ENCODE assay signal across 15 cellular contexts in the genomic region with DNA sequence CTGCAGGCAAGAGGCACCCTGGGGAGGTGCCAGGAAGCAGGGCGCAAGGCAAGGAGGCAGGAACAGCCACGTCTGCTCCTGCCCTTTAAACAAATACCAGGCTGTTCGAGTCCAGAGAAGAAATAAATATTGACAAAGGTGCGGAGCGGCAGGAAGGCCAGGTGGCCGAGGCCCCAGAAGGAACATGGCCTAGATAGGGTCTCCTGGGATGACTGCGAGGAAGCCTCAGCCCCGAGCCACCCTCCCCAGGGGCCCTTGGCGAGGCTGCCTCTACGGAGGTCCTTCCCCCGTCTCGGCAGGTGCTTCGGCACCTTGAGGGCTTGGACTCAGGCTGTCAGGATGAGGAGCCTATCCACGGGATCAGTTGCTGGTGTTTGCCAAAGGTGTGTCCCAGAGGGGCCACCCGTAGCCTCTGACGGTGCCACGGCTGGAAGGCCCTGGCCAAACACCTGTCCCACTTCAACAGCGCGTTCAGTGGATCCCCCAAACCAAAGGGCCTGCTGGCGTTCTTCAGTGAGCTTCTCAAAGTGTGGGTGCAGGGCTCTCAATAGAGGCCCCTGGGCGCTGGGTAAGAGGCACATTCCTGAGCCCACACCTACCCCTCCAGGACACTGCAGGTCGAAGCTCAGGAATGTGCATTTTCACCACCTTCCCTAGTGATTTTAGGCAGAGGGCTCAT. TPM values are rescaled to one million over a fixed set of nuclear protein-coding genes. Genes with fewer than 3 reads are reported as not detected.
DNase-seq lines count a peak whose midpoint lies in the region; ATAC-seq, FAIRE-seq and TF ChIP-seq lines count a peak whose summit lies in the region.
"Had no signal": no experiment of that assay in that cellular context is flagged by ENCODE, and none has a peak within 500 bp of the region (broad histone marks: within the 10 kb centered on the region; RNA-seq: fewer than 3 reads in every experiment).

No MANE protein-coding gene starts in this region.

- peaks cover 9 to 43% of the 10 kb centered on the region in 2 experiments; a peak in 4 of 5 replicates for H3K27me3 ChIP-seq in HepG2 (ENCODE audit: control insufficient read depth in 1 of 2, insufficient read depth in 2 of 2, low read length in 2 of 2)
- no peaks in the 10 kb centered on the region for H3K27me3 ChIP-seq in right lobe of liver
- no peaks in the 10 kb centered on the region for H3K27me3 ChIP-seq in mucosa of rectum (ENCODE audit: control insufficient read depth in 2 of 2, insufficient read depth in 2 of 2, low read length in 2 of 2)
- H3K27me3 ChIP-seq: suprapubic skin had no signal

- H4K20me1 ChIP-seq in HepG2 (ENCODE audit: insufficient read depth, low read length): no peaks in the 10 kb centered on the region

- TF ChIP-seq EP300 in HepG2 (IDR thresholded peaks at IDR 0.05; ENCODE audit: low read depth in 2 of 2, low read length in 2 of 2) (no peak), HepG2 (CRISPR knock-in tag; IDR thresholded peaks at IDR 0.05; ENCODE audit: borderline replicate concordance) (no peak)

- peaks cover 42% of the 10 kb centered on the region for H3K4me1 ChIP-seq in HepG2 (ENCODE audit: insufficient read depth, low read length)
- peaks cover 0 to 19% (median 8%) of the 10 kb centered on the region in 4 donors for H3K4me1 ChIP-seq in right lobe of liver
- peaks cover 42 to 58% of the 10 kb centered on the region in 2 donors for H3K4me1 ChIP-seq in mucosa of rectum (ENCODE audit: control insufficient read depth in 2 of 2, insufficient read depth in 2 of 2, low read length in 2 of 2)
- H3K4me1 ChIP-seq: suprapubic skin had no signal

- intact Hi-C loops in HepG2 (cut with micrococcal nuclease; ENCODE audit: unreplicated experiment) (no loop called here), right lobe of liver (cut with DNase I) (no loop called here)

- H3K9me3 ChIP-seq in HepG2 (ENCODE audit: low read length): peaks cover 9% of the 10 kb centered on the region; the same call in 1 of the 2 replicates
- H3K9me3 ChIP-seq in right lobe of liver: no peaks in the 10 kb centered on the region
- no peaks in the 10 kb centered on the region for H3K9me3 ChIP-seq in mucosa of rectum (ENCODE audit: control insufficient read depth in 2 of 2, low read length in 2 of 2)
- H3K9me3 ChIP-seq: suprapubic skin had no signal

- BruUV-seq in HepG2 (replicated peaks; lab: Mats Ljungman, UMichigan): no TSS peak

- CTCF ChIA-PET in HepG2 (lab: Yijun Ruan, JAX; ENCODE audit: low intra/inter-chr PET ratio, low total read pairs): no interaction called here
- CTCF ChIA-PET in WTC11 (lab: Charles Lee): interaction anchor here (0.7 to 1.7 kb wide), 4 partner anchors 10 to 246 kb away, joined by 3 to 11 read pairs (median 4); a partner anchor contains a TSS

- no peak overlapping the region for H2AFZ ChIP-seq in HepG2 (ENCODE audit: low read length)

- ATAC-seq in HepG2: peak; percentile 5; the same call in 2 of the 3 replicates
- no peak for ATAC-seq in right lobe of liver
- ATAC-seq in WTC11: peak; percentile 70

- H3K4me3 Mint-ChIP-seq in WTC11: no peak overlapping the region

- H3K36me3 ChIP-seq in HepG2 (replicated peaks in 1 of 2; ENCODE audit: control insufficient read depth in 1 of 2, insufficient read depth in 2 of 2, low read length in 2 of 2) (no peaks in the 10 kb centered on the region), right lobe of liver (no peaks in the 10 kb centered on the region), mucosa of rectum (ENCODE audit: control insufficient read depth in 2 of 2, insufficient read depth in 2 of 2, low read length in 2 of 2) (no peaks in the 10 kb centered on the region)
- H3K36me3 ChIP-seq: suprapubic skin had no signal

- no peak overlapping the region for H3K27ac ChIP-seq in HepG2 (ENCODE audit: extremely low read length, insufficient read depth, low read length)
- H3K27ac ChIP-seq in right lobe of liver: no peak overlapping the region
- peak overlapping the region; percentile 86 to 95 for H3K27ac ChIP-seq in mucosa of rectum (ENCODE audit: low read depth in 2 of 2, low read length in 2 of 2)
- H3K27ac ChIP-seq: suprapubic skin had no signal

- no peak overlapping the region for H3K27ac Mint-ChIP-seq in WTC11

- H3K36me3 Mint-ChIP-seq in WTC11: peaks cover 3% of the 10 kb centered on the region; the same call in 1 of the 2 replicates

- in situ Hi-C loops in HepG2 (cut with HindIII; ENCODE audit: extremely low pct_ligation_motif_present, low pct_unique_long_range_greater_than_20kb): no loop called here

- H3K4me1 Mint-ChIP-seq in WTC11: peaks cover 10% of the 10 kb centered on the region

- POLR2A ChIA-PET in HepG2 (lab: Yijun Ruan, JAX) (no interaction called here), WTC11 (lab: Charles Lee) (no interaction called here)

- no peaks in the 10 kb centered on the region for H3K79me2 ChIP-seq in HepG2 (ENCODE audit: insufficient read depth, low read length)

- H3K9ac ChIP-seq in HepG2 (ENCODE audit: insufficient read depth, low read depth, low read length) (no peak overlapping the region), mucosa of rectum (ENCODE audit: low read depth in 1 of 2, low read length in 2 of 2) (peak overlapping the region; percentile 52 to 70)

- DNase-seq in HepG2 (ENCODE audit: low spot score) (no peak), right lobe of liver (no peak), WTC11 (ENCODE audit: low spot score) (no peak), HTR-8/SVneo (ENCODE audit: insufficient read length, low spot score) (no peak), DMS 273 treated with DMSO at 0.1 percent for 48 hours (lab: John Stamatoyannopoulos, UW) (no peak)
- DNase-seq in central memory CD4-positive, alpha-beta T cell: no peak
- DNase-seq in activated CD4-positive, alpha-beta T cell treated with anti-CD3 and anti-CD28 coated beads for 1 hour: no peak
- DNase-seq: amniotic stem cell; cortex of kidney; MV-4-11; nucleus accumbens; stimulated activated CD4-positive, alpha-beta T cell treated with anti-CD3 and anti-CD28 coated beads, Interleukin-12 subunit alpha, Interleukin-12 subunit beta, amount 100 ng/mL, for 4 hours; T-helper 9 cell had no signal

- H3K4me3 ChIP-seq in HepG2 (replicated peaks in 1 of 3; ENCODE audit: insufficient read depth in 1 of 3, low read depth in 2 of 3, low read length in 3 of 3): no peak overlapping the region
- H3K4me3 ChIP-seq in right lobe of liver: no peak overlapping the region
- H3K4me3 ChIP-seq in mucosa of rectum (ENCODE audit: low read length in 2 of 2): no peak overlapping the region
- H3K4me3 ChIP-seq: suprapubic skin had no signal

- TF ChIP-seq CTCF in HepG2 (CRISPR knock-in tag; IDR thresholded peaks at IDR 0.05): no peak
- TF ChIP-seq CTCF in right lobe of liver (IDR thresholded peaks at IDR 0.05): no peak
- no peak for TF ChIP-seq CTCF in WTC11 (IDR thresholded peaks at IDR 0.05)

- FAIRE-seq in HepG2 (lab: Jason Lieb, UNC): no peak
- no peak for FAIRE-seq in HTR-8/SVneo (lab: Jason Lieb, UNC)

- TF ChIP-seq RAD21 in HepG2 (CRISPR knock-in tag; IDR thresholded peaks at IDR 0.05): no peak

- WGBS in HepG2 (ENCODE audit: low lambda C conversion rate): 23% methylated on average over 19 of the region's 22 CpGs
- 75% methylated on average over 5 of the region's 22 CpGs for WGBS in right lobe of liver (ENCODE audit: insufficient coverage, low coverage, low lambda C conversion rate, missing lambda C conversion rate)

- peaks cover 7% of the 10 kb centered on the region for H3K27me3 Mint-ChIP-seq in WTC11 (ENCODE audit: low read depth)

- no peak for TF ChIP-seq POLR2A in HepG2 (IDR thresholded peaks at IDR 0.05; ENCODE audit: insufficient read depth in 1 of 2, low read depth in 2 of 2, low read length in 2 of 2)
- TF ChIP-seq POLR2A in right lobe of liver (IDR thresholded peaks at IDR 0.05): no peak

- H3K4me2 ChIP-seq in HepG2 (ENCODE audit: low read depth, low read length): peak overlapping the region; percentile 0; the same call in 1 of the 2 replicates

- H3K9me3 Mint-ChIP-seq in WTC11: peaks cover 9% of the 10 kb centered on the region

RNA-seq across cellular contexts. Expression of a gene that starts 39.8 kb away (rescaled TPM):
- total RNA-seq in HepG2 (2016; rRNA removed; fragmentation: Illumina TruSeq; extraction: Trizol) (1,040 and 1,306 TPM in 2 replicates), right lobe of liver (10 to 100 TPM; 32.6 to 74.5 (median 46.0) TPM), WTC11 (2021) (172 to 192 TPM (median 173 TPM) in 3 replicates)
- 667 and 747 TPM in 2 replicates for total RNA-seq in HepG2 (2016; cell fraction: cytosol; rRNA removed; fragmentation: Illumina TruSeq; extraction: Trizol; ENCODE audit: low read depth)
- 1,050 and 1,299 TPM in 2 replicates for total RNA-seq in HepG2 (2016; cell fraction: insoluble cytoplasmic fraction; rRNA removed; fragmentation: Illumina TruSeq; extraction: Trizol)
- total RNA-seq in HepG2 (2016; cell fraction: membrane; rRNA removed; fragmentation: Illumina TruSeq; extraction: Trizol): 1,275 and 1,485 TPM in 2 replicates
- 908 and 989 TPM in 2 replicates for total RNA-seq in HepG2 (2016; cell fraction: nucleus; rRNA removed; fragmentation: Illumina TruSeq; extraction: Trizol)
- 448 and 664 TPM in 2 replicates for polyA plus RNA-seq in HepG2 (2011; rRNA removed)
- 385 and 413 TPM in 2 replicates for polyA plus RNA-seq in HepG2 (2011; cell fraction: cytosol; rRNA removed)
- polyA plus RNA-seq in HepG2 (2011; cell fraction: nucleus; rRNA removed): 462 and 532 TPM in 2 replicates
- polyA plus RNA-seq in HepG2 (2012): 554 and 823 TPM in 2 replicates
- 567 and 609 TPM in 2 replicates for polyA plus RNA-seq in HepG2 (2016; cell fraction: cytosol; fragmentation: Illumina TruSeq; extraction: Trizol; ENCODE audit: low read depth)
- 1,268 and 1,299 TPM in 2 replicates for polyA plus RNA-seq in HepG2 (2016; cell fraction: insoluble cytoplasmic fraction; fragmentation: Illumina TruSeq; extraction: Trizol; ENCODE audit: low read depth)
- 1,062 and 1,196 TPM in 2 replicates for polyA plus RNA-seq in HepG2 (2016; cell fraction: membrane; fragmentation: Illumina TruSeq; extraction: Trizol; ENCODE audit: low read depth)
- 1,466 and 1,524 TPM in 2 replicates for polyA plus RNA-seq in HepG2 (2016; cell fraction: nucleus; fragmentation: Illumina TruSeq; extraction: Trizol; ENCODE audit: insufficient read depth, low read depth)
- polyA minus RNA-seq in HepG2 (2011; rRNA and poly(A)+ RNA removed; ENCODE audit: low replicate concordance): 79.2 and 575 TPM in 2 replicates
- polyA minus RNA-seq in HepG2 (2011; cell fraction: cytosol; rRNA and poly(A)+ RNA removed): 326 and 349 TPM in 2 replicates
- 855 and 898 TPM in 2 replicates for polyA minus RNA-seq in HepG2 (2011; cell fraction: nucleus; rRNA and poly(A)+ RNA removed)

RNA-seq across cellular contexts. Expression of a gene that starts 40.0 kb away (rescaled TPM):
- 66.6 and 79.5 TPM in 2 replicates for total RNA-seq in HepG2 (2016; rRNA removed; fragmentation: Illumina TruSeq; extraction: Trizol)
- 15.1 and 18.2 TPM in 2 replicates for total RNA-seq in HepG2 (2016; cell fraction: cytosol; rRNA removed; fragmentation: Illumina TruSeq; extraction: Trizol; ENCODE audit: low read depth)
- total RNA-seq in HepG2 (2016; cell fraction: insoluble cytoplasmic fraction; rRNA removed; fragmentation: Illumina TruSeq; extraction: Trizol): 62.8 and 78.1 TPM in 2 replicates
- 41.7 and 44.4 TPM in 2 replicates for total RNA-seq in HepG2 (2016; cell fraction: membrane; rRNA removed; fragmentation: Illumina TruSeq; extraction: Trizol)
- 67.8 and 71.1 TPM in 2 replicates for total RNA-seq in HepG2 (2016; cell fraction: nucleus; rRNA removed; fragmentation: Illumina TruSeq; extraction: Trizol)
- 24.8 and 36.7 TPM in 2 replicates for polyA plus RNA-seq in HepG2 (2011; rRNA removed)
- polyA plus RNA-seq in HepG2 (2011; cell fraction: cytosol; rRNA removed): 17.2 and 20.9 TPM in 2 replicates
- 18.4 and 19.3 TPM in 2 replicates for polyA plus RNA-seq in HepG2 (2011; cell fraction: nucleus; rRNA removed)
- polyA plus RNA-seq in HepG2 (2012): 31.5 and 47.5 TPM in 2 replicates
- 14.4 and 14.8 TPM in 2 replicates for polyA plus RNA-seq in HepG2 (2016; cell fraction: cytosol; fragmentation: Illumina TruSeq; extraction: Trizol; ENCODE audit: low read depth)
- 84.4 and 86.8 TPM in 2 replicates for polyA plus RNA-seq in HepG2 (2016; cell fraction: insoluble cytoplasmic fraction; fragmentation: Illumina TruSeq; extraction: Trizol; ENCODE audit: low read depth)
- 29.4 and 31.2 TPM in 2 replicates for polyA plus RNA-seq in HepG2 (2016; cell fraction: membrane; fragmentation: Illumina TruSeq; extraction: Trizol; ENCODE audit: low read depth)
- 117 TPM in 2 replicates for polyA plus RNA-seq in HepG2 (2016; cell fraction: nucleus; fragmentation: Illumina TruSeq; extraction: Trizol; ENCODE audit: insufficient read depth, low read depth)
- polyA minus RNA-seq in HepG2 (2011; rRNA and poly(A)+ RNA removed; ENCODE audit: low replicate concordance): 14.2 and 14.9 TPM in 2 replicates
- 30.8 and 31.4 TPM in 2 replicates for polyA minus RNA-seq in HepG2 (2011; cell fraction: cytosol; rRNA and poly(A)+ RNA removed)
- 48.9 and 53.8 TPM in 2 replicates for polyA minus RNA-seq in HepG2 (2011; cell fraction: nucleus; rRNA and poly(A)+ RNA removed)
- 1 to 10 TPM; 6.0 to 8.4 (median 7.5) TPM for total RNA-seq in right lobe of liver
- total RNA-seq in WTC11 (2021): 55.0 to 59.2 TPM (median 56.0 TPM) in 3 replicates

Comparison
In these comparisons a context has a peak if more than half of its experiments do, and no peak if none do; other contexts are left out.
1. ATAC-seq: peak in HepG2 (single experiment) and WTC11 (single experiment); none in right lobe of liver (0 of 4).
2. H3K27ac ChIP-seq: peak in mucosa of rectum (2 of 2); none in HepG2 (single experiment) and right lobe of liver (0 of 3).